21 cellular contexts compared by ENCODE assay signal in the genomic region with DNA sequence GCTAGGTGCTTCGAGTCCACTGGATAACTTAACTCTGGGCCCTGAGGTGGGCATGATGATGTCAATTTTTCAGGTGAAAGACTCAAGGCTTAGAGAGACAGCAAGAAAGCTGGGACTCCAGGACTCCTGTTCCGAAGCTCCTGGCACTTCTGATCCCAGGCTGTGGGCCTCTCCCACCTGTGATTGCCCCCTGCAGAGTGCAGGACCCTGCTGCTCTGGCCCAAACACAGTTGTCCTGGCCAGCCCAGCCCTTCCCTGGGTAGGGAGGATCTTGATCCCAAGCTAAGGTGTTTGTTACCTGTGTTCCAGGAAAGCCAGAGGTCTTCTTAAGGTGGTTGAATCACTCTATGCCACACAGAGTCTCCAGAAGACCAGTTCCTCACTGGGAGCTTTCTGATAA. TPM values are rescaled to one million over a fixed set of nuclear protein-coding genes. Genes with fewer than 3 reads are reported as not detected.
DNase-seq lines count a peak whose midpoint lies in the region; ATAC-seq, FAIRE-seq and TF ChIP-seq lines count a peak whose summit lies in the region.
"Had no signal": no experiment of that assay in that cellular context is flagged by ENCODE, and none has a peak within 500 bp of the region (broad histone marks: within the 10 kb centered on the region; RNA-seq: fewer than 3 reads in every experiment).

No MANE protein-coding gene starts in this region.

- TF ChIP-seq CTCF in K562 (IDR thresholded peaks at IDR 0.05 in 2 of 3, conservative IDR thresholded peaks at IDR 0.05 in 1 of 3; ENCODE audit: insufficient read depth in 2 of 3, low read depth in 1 of 3, low read length in 3 of 3) (no peak), osteoblast (IDR thresholded peaks at IDR 0.05; ENCODE audit: extremely low read depth, low read depth, low read length) (no peak), heart right ventricle (IDR thresholded peaks at IDR 0.05) (no peak)

- H3K9ac ChIP-seq in K562 (ENCODE audit: insufficient read depth in 1 of 2, low read depth in 2 of 2, low read length in 2 of 2) (no peak overlapping the region), duodenal mucosa (ENCODE audit: low read depth in 1 of 2, low read length in 2 of 2) (peak overlapping the region in 1 of 2 donors; percentile 43)

- H3K4me3 ChIP-seq in K562 (no peak overlapping the region), duodenal mucosa (ENCODE audit: low read depth in 1 of 2, low read length in 2 of 2) (peak overlapping the region; percentile 61 to 84), osteoblast (ENCODE audit: insufficient read depth, low read length) (no peak overlapping the region), aorta (ENCODE audit: low read length in 2 of 2) (no peak overlapping the region), HAP-1 (no peak overlapping the region), heart right ventricle (no peak overlapping the region)
- H3K4me3 ChIP-seq: A549 had no signal

- H3K27me3 ChIP-seq in K562 (ENCODE audit: control insufficient read depth in 2 of 2, insufficient read depth in 2 of 2, low read length in 2 of 2), result peaks cover 26 to 58% of the 10 kb centered on the region in 2 experiments
- H3K27me3 ChIP-seq in duodenal mucosa (ENCODE audit: control insufficient read depth in 1 of 2, insufficient read depth in 2 of 2, low read length in 2 of 2), result no peaks in the 10 kb centered on the region
- H3K27me3 ChIP-seq in osteoblast (ENCODE audit: insufficient read depth, low read length), result peaks cover 11% of the 10 kb centered on the region
- no peaks in the 10 kb centered on the region for H3K27me3 ChIP-seq in aorta (ENCODE audit: control insufficient read depth in 1 of 2, insufficient read depth in 2 of 2, low read length in 1 of 2)
- H3K27me3 ChIP-seq in HAP-1 (ENCODE audit: low read depth), result no peaks in the 10 kb centered on the region
- no peaks in the 10 kb centered on the region for H3K27me3 ChIP-seq in heart right ventricle

- WGBS in K562 (ENCODE audit: insufficient coverage, low coverage, missing lambda C conversion rate), result 0% methylated on average over 2 of the region's 2 CpGs
- 90 to 93% methylated on average over 2 of the region's 2 CpGs for WGBS in aorta, 2 donors
- WGBS in heart right ventricle, 2 donors, result 93 to 94% methylated on average over 2 of the region's 2 CpGs

- no peak overlapping the region for H3K4me2 ChIP-seq in K562 (ENCODE audit: insufficient read depth, low read length)
- H3K4me2 ChIP-seq in osteoblast (ENCODE audit: insufficient read depth, low read length), result no peak overlapping the region
- H3K4me2 ChIP-seq: A549 had no signal

- H3K9me1 ChIP-seq in K562 (ENCODE audit: control insufficient read depth, insufficient read depth, low read length), result no peaks in the 10 kb centered on the region

- intact Hi-C loops in K562 (cut with micrococcal nuclease) (no loop called here), aorta (cut with DNase I) (no loop called here), heart right ventricle (cut with DNase I) (loop anchor here in 1 of 10 donors (10.0 kb wide), 1 partner anchor 58 kb away; no protein-coding TSS in a partner anchor)

- no peak for ATAC-seq in K562
- ATAC-seq in aorta (ENCODE audit: low FRiP score), result no peak
- ATAC-seq in heart right ventricle, result no peak

- TF ChIP-seq EP300 in K562 (IDR thresholded peaks at IDR 0.05; ENCODE audit: low read length), result no peak

- POLR2A ChIA-PET in K562 (lab: Yijun Ruan, JAX), result interaction anchor here (1.5 to 5.1 kb wide), 2 partner anchors 10 to 90 kb away, joined by 3 to 27 read pairs; partner anchors contain the start of gene ADAT1

- no peak for TF ChIP-seq RAD21 in K562 (CRISPR knock-in tag; conservative IDR thresholded peaks at IDR 0.05 in 1 of 2, IDR thresholded peaks at IDR 0.05 in 1 of 2)

- H3K9me3 ChIP-seq in K562 (replicated peaks; ENCODE audit: control insufficient read depth, insufficient read depth, low read depth, low read length), result no peaks in the 10 kb centered on the region
- H3K9me3 ChIP-seq in duodenal mucosa (ENCODE audit: control insufficient read depth in 1 of 2, low read length in 2 of 2), result no peaks in the 10 kb centered on the region
- H3K9me3 ChIP-seq in osteoblast (ENCODE audit: low read depth, low read length), result no peaks in the 10 kb centered on the region
- H3K9me3 ChIP-seq in aorta (ENCODE audit: control insufficient read depth, low read length), result no peaks in the 10 kb centered on the region
- no peaks in the 10 kb centered on the region for H3K9me3 ChIP-seq in HAP-1
- H3K9me3 ChIP-seq in heart right ventricle, result no peaks in the 10 kb centered on the region
- H3K9me3 ChIP-seq: A549 had no signal

- H3K4me1 ChIP-seq in K562 (replicated peaks in 1 of 2; ENCODE audit: control insufficient read depth in 2 of 2, insufficient read depth in 2 of 2, low read length in 2 of 2) (peaks cover 0 to 23% of the 10 kb centered on the region in 2 experiments; a peak in 1 of 5 replicates), duodenal mucosa (ENCODE audit: control insufficient read depth in 1 of 2, insufficient read depth in 2 of 2, low read length in 2 of 2) (peaks cover 15 to 18% of the 10 kb centered on the region in 2 donors), osteoblast (ENCODE audit: insufficient read depth, low read length) (no peaks in the 10 kb centered on the region), aorta (ENCODE audit: control insufficient read depth in 1 of 2, insufficient read depth in 2 of 2, low read length in 2 of 2) (no peaks in the 10 kb centered on the region), HAP-1 (no peaks in the 10 kb centered on the region), heart right ventricle (no peaks in the 10 kb centered on the region)
- H3K4me1 ChIP-seq: A549 had no signal

- H4K20me1 ChIP-seq in K562 (replicated peaks; ENCODE audit: control insufficient read depth, insufficient read depth, low read length) (peaks cover 4% of the 10 kb centered on the region; the same call in 1 of the 2 replicates), osteoblast (ENCODE audit: insufficient read depth, low read length) (no peaks in the 10 kb centered on the region)

- H2AFZ ChIP-seq in K562 (ENCODE audit: low read depth, low read length) (no peak overlapping the region), osteoblast (ENCODE audit: low read length) (no peak overlapping the region)

- in situ Hi-C loops in K562 (cut with MboI), result no loop called here
- in situ Hi-C loops in HAP-1 (cut with MboI; ENCODE audit: low sequenced_read_pairs), result no loop called here

- H3K79me2 ChIP-seq in K562 (ENCODE audit: control insufficient read depth, insufficient read depth, low read length) (no peaks in the 10 kb centered on the region), osteoblast (ENCODE audit: insufficient read depth, low read length) (no peaks in the 10 kb centered on the region)

- peak; percentile 15 for FAIRE-seq in K562 (lab: Jason Lieb, UNC)
- FAIRE-seq: A549, G401.6, GM12892, H54 had no signal

- DNase-seq in K562 (ENCODE audit: extremely low read depth in 1 of 4, low spot score in 3 of 4), result no peak
- DNase-seq in osteoblast (ENCODE audit: insufficient read length, low spot score, missing footprints), result peak; percentile 78
- DNase-seq in aorta, result peak; percentile 7 to 38
- no peak for DNase-seq in HAP-1 (ENCODE audit: low spot score in 2 of 2)
- DNase-seq in NCI-H1048 (lab: John Stamatoyannopoulos, UW), result no peak
- DNase-seq in heart right ventricle, result no peak
- DNase-seq: 8988T; ACHN; C1 segment of cervical spinal cord; CD4-positive, alpha-beta memory T cell; COR-L47; DMS153; DND-41; GOT3; HCEC 1CT had no signal

- no peak overlapping the region for H3K27ac ChIP-seq in K562 (ENCODE audit: extremely low read depth, low read depth, low read length)
- H3K27ac ChIP-seq in duodenal mucosa (ENCODE audit: low read depth, low read length), result no peak overlapping the region
- no peak overlapping the region for H3K27ac ChIP-seq in osteoblast (ENCODE audit: low read depth, low read length)
- H3K27ac ChIP-seq in aorta (ENCODE audit: low read depth in 1 of 2, low read length in 2 of 2), result no peak overlapping the region
- H3K27ac ChIP-seq in heart right ventricle, result no peak overlapping the region
- H3K27ac ChIP-seq: A549 had no signal

- no peak for TF ChIP-seq POLR2A in K562 (conservative IDR thresholded peaks at IDR 0.05)

- CTCF ChIA-PET in K562 (lab: Yijun Ruan, JAX; ENCODE audit: low intra/inter-chr PET ratio), result no interaction called here

- H3K36me3 ChIP-seq in K562 (ENCODE audit: control insufficient read depth, insufficient read depth, low read length) (no peaks in the 10 kb centered on the region), duodenal mucosa (ENCODE audit: control insufficient read depth in 1 of 2, insufficient read depth in 2 of 2, low read length in 2 of 2) (peaks cover 14 to 28% of the 10 kb centered on the region in 2 donors), osteoblast (ENCODE audit: insufficient read depth, low read length) (no peaks in the 10 kb centered on the region), aorta (ENCODE audit: control insufficient read depth in 1 of 2, insufficient read depth in 2 of 2, low read length in 1 of 2) (no peaks in the 10 kb centered on the region), HAP-1 (replicated peaks) (no peaks in the 10 kb centered on the region), heart right ventricle (no peaks in the 10 kb centered on the region)

- BruUV-seq in K562 (replicated peaks; lab: Mats Ljungman, UMichigan), result no TSS peak

RNA-seq across cellular contexts. Expression of gene CHST5, which starts 3.1 kb away (rescaled TPM):
- 0.48 and 0.88 TPM in 2 replicates for total RNA-seq in K562 (2011; cell fraction: chromatin; rRNA removed; ENCODE audit: low replicate concordance)
- 0.26 and 0.50 TPM in 2 replicates for total RNA-seq in K562 (2011; cell fraction: nucleolus; rRNA removed)
- 0.59 and 0.76 TPM in 2 replicates for total RNA-seq in K562 (2011; cell fraction: nucleoplasm; rRNA removed)
- not detected in 2 replicates for total RNA-seq in K562 (2014; rRNA removed)
- total RNA-seq in K562 (2014; rRNA removed; fragmentation: Illumina TruSeq; extraction: Trizol), result not detected in 2 replicates
- total RNA-seq in K562 (2015; rRNA removed; fragmentation: Illumina TruSeq; extraction: Trizol), result 0.07 TPM in 1 of 2 replicates, not detected in the other
- total RNA-seq in K562 (2021), result 0.18 and 0.20 TPM in 2 replicates
- 0.06 and 0.09 TPM in 2 replicates for polyA plus RNA-seq in K562 (2011; rRNA removed)
- polyA plus RNA-seq in K562 (2011; cell fraction: cytosol; rRNA removed), result 0.03 and 0.19 TPM in 2 replicates
- 0.34 and 0.58 TPM in 2 replicates for polyA plus RNA-seq in K562 (2011; cell fraction: nucleus; rRNA removed)
- not detected in 2 replicates for polyA plus RNA-seq in K562 (2012)
- 0.40 TPM in 1 of 2 replicates, not detected in the other for polyA plus RNA-seq in K562 (2014; fragmentation: Illumina TruSeq; extraction: Trizol)
- not detected for polyA plus RNA-seq in K562 (2014; fragmentation: Nextera tagmentation; extraction: Ambion mirVana)
- 0.05 and 0.21 TPM in 2 replicates for polyA plus RNA-seq in K562 (2014; rRNA removed)
- 0.07 and 0.09 TPM in 2 replicates for polyA minus RNA-seq in K562 (2011; rRNA and poly(A)+ RNA removed)
- not detected in 2 replicates for polyA minus RNA-seq in K562 (2011; cell fraction: cytosol; rRNA and poly(A)+ RNA removed)
- 0.22 TPM in 1 of 2 replicates, not detected in the other for polyA minus RNA-seq in K562 (2011; cell fraction: nucleus; rRNA and poly(A)+ RNA removed)
- under 0.01 TPM in 1 of 2 replicates, not detected in the other for total RNA-seq in osteoblast
- total RNA-seq in aorta, result not detected
- 1 to 10 TPM in 1 of 2 donors, under 1 TPM in 1; 0.97 to 1.5 TPM for polyA plus RNA-seq in aorta
- total RNA-seq in heart right ventricle, result 1 to 10 TPM in 2 of 10 donors, under 1 TPM in 7, not detected in 1; 0.08 to 1.4 (median 0.48) TPM
- under 1 TPM; 0.20 to 0.66 TPM for polyA plus RNA-seq in heart right ventricle
- total RNA-seq: CD4-positive, alpha-beta memory T cell had no signal
- polyA plus RNA-seq: BJ; CD4-positive, alpha-beta memory T cell had no signal

RNA-seq across cellular contexts. Expression of gene TMEM231, which starts 23.3 kb away (rescaled TPM):
- total RNA-seq in K562 (2011; cell fraction: chromatin; rRNA removed; ENCODE audit: low replicate concordance), result 31.6 and 45.2 TPM in 2 replicates
- total RNA-seq in K562 (2011; cell fraction: nucleolus; rRNA removed), result 32.4 and 38.0 TPM in 2 replicates
- 45.1 and 54.6 TPM in 2 replicates for total RNA-seq in K562 (2011; cell fraction: nucleoplasm; rRNA removed)
- total RNA-seq in K562 (2014; rRNA removed) (9.0 and 13.0 TPM in 2 replicates), K562 (2014; rRNA removed; fragmentation: Illumina TruSeq; extraction: Trizol) (7.6 and 9.1 TPM in 2 replicates), K562 (2015; rRNA removed; fragmentation: Illumina TruSeq; extraction: Trizol) (6.8 and 7.2 TPM in 2 replicates), K562 (2021) (12.6 and 13.9 TPM in 2 replicates), osteoblast (17.0 and 22.4 TPM in 2 replicates), aorta (10 to 100 TPM in 1 of 2 donors, 1 to 10 TPM in 1; 6.8 to 10.3 TPM), heart right ventricle (10 to 100 TPM in 5 of 10 donors, 1 to 10 TPM in 5; 3.8 to 13.4 (median 9.6) TPM)
- polyA plus RNA-seq in K562 (2011; rRNA removed) (27.6 and 30.2 TPM in 2 replicates), K562 (2014; fragmentation: Illumina TruSeq; extraction: Trizol) (15.6 and 17.0 TPM in 2 replicates), K562 (2014; fragmentation: Nextera tagmentation; extraction: Ambion mirVana) (1 to 10 TPM; 1.6 to 2.8 TPM), K562 (2014; rRNA removed) (10.9 and 13.0 TPM in 2 replicates), aorta (10 to 100 TPM in 1 of 2 donors, 1 to 10 TPM in 1; 2.3 to 11.0 TPM), heart right ventricle (1 to 10 TPM; 2.6 to 4.9 TPM)
- 70.9 and 80.2 TPM in 2 replicates for polyA plus RNA-seq in K562 (2011; cell fraction: cytosol; rRNA removed)
- polyA plus RNA-seq in K562 (2011; cell fraction: nucleus; rRNA removed), result 37.7 and 43.4 TPM in 2 replicates
- 10.1 and 12.8 TPM in 2 replicates for polyA plus RNA-seq in K562 (2012)
- polyA minus RNA-seq in K562 (2011; rRNA and poly(A)+ RNA removed), result 29.7 and 48.7 TPM in 2 replicates
- 18.2 and 21.3 TPM in 2 replicates for polyA minus RNA-seq in K562 (2011; cell fraction: cytosol; rRNA and poly(A)+ RNA removed)
- 16.7 and 17.2 TPM in 2 replicates for polyA minus RNA-seq in K562 (2011; cell fraction: nucleus; rRNA and poly(A)+ RNA removed)

RNA-seq across cellular contexts. Expression of gene GABARAPL2, which starts 33.4 kb away (rescaled TPM):
- 39.7 and 43.4 TPM in 2 replicates for total RNA-seq in K562 (2011; cell fraction: chromatin; rRNA removed; ENCODE audit: low replicate concordance)
- total RNA-seq in K562 (2011; cell fraction: nucleolus; rRNA removed), result 27.6 and 28.0 TPM in 2 replicates
- 46.8 and 63.5 TPM in 2 replicates for total RNA-seq in K562 (2011; cell fraction: nucleoplasm; rRNA removed)
- total RNA-seq in K562 (2014; rRNA removed) (39.8 and 42.1 TPM in 2 replicates), K562 (2014; rRNA removed; fragmentation: Illumina TruSeq; extraction: Trizol) (65.5 and 81.6 TPM in 2 replicates), K562 (2015; rRNA removed; fragmentation: Illumina TruSeq; extraction: Trizol) (49.0 and 50.5 TPM in 2 replicates), K562 (2021) (89.2 and 91.8 TPM in 2 replicates), osteoblast (32.9 and 36.8 TPM in 2 replicates), aorta (100 to 1,000 TPM; 106 to 154 TPM), heart right ventricle (100 to 1,000 TPM; 177 to 262 (median 243) TPM)
- polyA plus RNA-seq in K562 (2011; rRNA removed) (89.0 and 118 TPM in 2 replicates), K562 (2014; fragmentation: Illumina TruSeq; extraction: Trizol) (88.2 and 94.1 TPM in 2 replicates), K562 (2014; fragmentation: Nextera tagmentation; extraction: Ambion mirVana) (100 to 1,000 TPM; 252 to 288 TPM), K562 (2014; rRNA removed) (101 and 105 TPM in 2 replicates), aorta (100 to 1,000 TPM; 198 to 237 TPM), heart right ventricle (100 to 1,000 TPM in 1 of 2 donors, 10 to 100 TPM in 1; 58.2 to 187 TPM)
- 44.7 and 87.3 TPM in 2 replicates for polyA plus RNA-seq in K562 (2011; cell fraction: cytosol; rRNA removed)
- polyA plus RNA-seq in K562 (2011; cell fraction: nucleus; rRNA removed), result 37.3 and 59.0 TPM in 2 replicates
- polyA plus RNA-seq in K562 (2012), result 113 TPM in 2 replicates
- polyA minus RNA-seq in K562 (2011; rRNA and poly(A)+ RNA removed), result 52.9 and 56.0 TPM in 2 replicates
- 27.2 and 28.1 TPM in 2 replicates for polyA minus RNA-seq in K562 (2011; cell fraction: cytosol; rRNA and poly(A)+ RNA removed)
- 14.4 and 26.2 TPM in 2 replicates for polyA minus RNA-seq in K562 (2011; cell fraction: nucleus; rRNA and poly(A)+ RNA removed)

RNA-seq across cellular contexts. Expression of gene CHST6, which starts 37.5 kb away (rescaled TPM):
- 0.16 TPM in 1 of 2 replicates, not detected in the other for total RNA-seq in K562 (2011; cell fraction: chromatin; rRNA removed; ENCODE audit: low replicate concordance)
- under 0.01 TPM in 2 replicates for total RNA-seq in K562 (2011; cell fraction: nucleolus; rRNA removed)
- total RNA-seq in K562 (2011; cell fraction: nucleoplasm; rRNA removed), result 0.07 and 0.08 TPM in 2 replicates
- total RNA-seq in K562 (2014; rRNA removed) (0.05 TPM in 1 of 2 replicates, not detected in the other), K562 (2014; rRNA removed; fragmentation: Illumina TruSeq; extraction: Trizol) (not detected in 2 replicates), K562 (2015; rRNA removed; fragmentation: Illumina TruSeq; extraction: Trizol) (not detected in 2 replicates), K562 (2021) (0.02 and 0.09 TPM in 2 replicates), osteoblast (1.1 and 1.5 TPM in 2 replicates), aorta (1 to 10 TPM; 2.4 to 6.0 TPM), heart right ventricle (1 to 10 TPM in 4 of 10 donors, under 1 TPM in 6; 0.30 to 2.0 (median 0.98) TPM)
- polyA plus RNA-seq in K562 (2011; rRNA removed) (0.01 TPM in 1 of 2 replicates, not detected in the other), K562 (2014; fragmentation: Illumina TruSeq; extraction: Trizol) (not detected in 2 replicates), K562 (2014; fragmentation: Nextera tagmentation; extraction: Ambion mirVana) (not detected), K562 (2014; rRNA removed) (not detected in 2 replicates), aorta (under 1 TPM; 0.49 to 0.88 TPM), heart right ventricle (under 1 TPM; 0.22 to 0.42 TPM)
- 0.04 TPM in 1 of 2 replicates, not detected in the other for polyA plus RNA-seq in K562 (2011; cell fraction: cytosol; rRNA removed)
- polyA plus RNA-seq in K562 (2011; cell fraction: nucleus; rRNA removed), result not detected in 2 replicates
- polyA plus RNA-seq in K562 (2012), result not detected in 2 replicates
- 0.04 TPM in 1 of 2 replicates, not detected in the other for polyA minus RNA-seq in K562 (2011; rRNA and poly(A)+ RNA removed)
- polyA minus RNA-seq in K562 (2011; cell fraction: cytosol; rRNA and poly(A)+ RNA removed), result not detected in 2 replicates
- 0.11 and 0.13 TPM in 2 replicates for polyA minus RNA-seq in K562 (2011; cell fraction: nucleus; rRNA and poly(A)+ RNA removed)
- polyA plus RNA-seq: CD4-positive, alpha-beta memory T cell had no signal

Comparison
In these comparisons a context has a peak if more than half of its experiments do, and no peak if none do; other contexts are left out.
1. DNase-seq: peak in osteoblast (single experiment) and aorta (2 of 2); none in K562 (0 of 4), HAP-1 (0 of 2), NCI-H1048 (single experiment) and heart right ventricle (0 of 2).
2. H3K4me3 ChIP-seq: peak in duodenal mucosa (2 of 2); none in K562 (single experiment), osteoblast (single experiment), aorta (0 of 2), HAP-1 (single experiment) and heart right ventricle (0 of 10).